Comparison of ENCODE assay signal across 8 cellular contexts in genomic region chr1:151612506-151613274, GRCh38. TPM values are rescaled to one million over a fixed set of nuclear protein-coding genes. Genes with fewer than 3 reads are reported as not detected.
A peak's percentile ranks its signal among the peaks of the same experiment; 100 is the strongest.
DNase-seq lines count a peak whose midpoint lies in the region; ATAC-seq and TF ChIP-seq lines count a peak whose summit lies in the region.

No MANE protein-coding gene starts in this region.

- ATAC-seq in WTC11 (peak; percentile 25), thoracic aorta (ENCODE audit: insufficient number of reproducible peaks, low FRiP score, low read depth) (no peak), GM21515 (IDR thresholded peaks at IDR 0.05; ENCODE audit: unreplicated experiment) (no peak)

- peak overlapping the region; percentile 93 for H3K4me3 Mint-ChIP-seq in WTC11
- peak overlapping the region; percentile 99 for H3K4me3 Mint-ChIP-seq in endothelial cell (ENCODE audit: unreplicated experiment)

- peak overlapping the region; percentile 83 for H3K27ac Mint-ChIP-seq in WTC11
- peak overlapping the region; percentile 88 for H3K27ac Mint-ChIP-seq in endothelial cell (ENCODE audit: unreplicated experiment)

- H3K27ac ChIP-seq in HUES48 (ENCODE audit: low read depth, low read length), result peak overlapping the region; percentile 89
- H3K27ac ChIP-seq in mucosa of rectum (ENCODE audit: low read depth in 2 of 2, low read length in 2 of 2), result peak overlapping the region; percentile 79 to 82
- H3K27ac ChIP-seq in thoracic aorta, result peak overlapping the region; percentile 87 to 94

- TF ChIP-seq CTCF in WTC11 (IDR thresholded peaks at IDR 0.05) (no peak), endothelial cell (IDR thresholded peaks at IDR 0.05; ENCODE audit: unreplicated experiment) (no peak), thoracic aorta (IDR thresholded peaks at IDR 0.05) (no peak)

- H3K4me1 ChIP-seq in HUES48 (ENCODE audit: control insufficient read depth, insufficient read depth, low read length) (peaks cover 15% of the 10 kb centered on the region; the same call in 1 of the 2 replicates), mucosa of rectum (ENCODE audit: control insufficient read depth in 2 of 2, insufficient read depth in 2 of 2, low read length in 2 of 2) (peaks cover 9 to 10% of the 10 kb centered on the region in 2 donors), thoracic aorta (ENCODE audit: control insufficient read depth in 1 of 2, low read depth in 2 of 2) (peaks cover 14 to 34% of the 10 kb centered on the region in 2 donors)

- no peaks in the 10 kb centered on the region for H3K9me3 ChIP-seq in HUES48 (ENCODE audit: control insufficient read depth, insufficient read depth, low read length)
- no peaks in the 10 kb centered on the region for H3K9me3 ChIP-seq in mucosa of rectum (ENCODE audit: control insufficient read depth in 2 of 2, low read length in 2 of 2)
- no peaks in the 10 kb centered on the region for H3K9me3 ChIP-seq in thoracic aorta

- H3K4me3 ChIP-seq in HUES48 (ENCODE audit: low read depth, low read length) (peak overlapping the region; percentile 76), mucosa of rectum (ENCODE audit: low read length in 2 of 2) (peak overlapping the region; percentile 78 to 79), thoracic aorta (peak overlapping the region; percentile 95)

- H3K4me1 Mint-ChIP-seq in WTC11, result peaks cover 22% of the 10 kb centered on the region
- peaks cover 19% of the 10 kb centered on the region for H3K4me1 Mint-ChIP-seq in endothelial cell (ENCODE audit: unreplicated experiment)

- 0 out of 2 replicates have a peak, but pooled peaks cover 2% of the 10 kb centered on the region for H3K36me3 Mint-ChIP-seq in WTC11
- peaks cover 16% of the 10 kb centered on the region for H3K36me3 Mint-ChIP-seq in endothelial cell (ENCODE audit: low read depth, unreplicated experiment)

- H3K27me3 ChIP-seq in HUES48 (ENCODE audit: control insufficient read depth, insufficient read depth, low read length), result no peaks in the 10 kb centered on the region
- H3K27me3 ChIP-seq in mucosa of rectum (ENCODE audit: control insufficient read depth in 2 of 2, insufficient read depth in 2 of 2, low read length in 2 of 2), result no peaks in the 10 kb centered on the region
- H3K27me3 ChIP-seq in thoracic aorta (replicated peaks; ENCODE audit: insufficient read depth), result no peaks in the 10 kb centered on the region

- H3K9ac ChIP-seq in HUES48 (ENCODE audit: low read depth, low read length) (peak overlapping the region; percentile 81), mucosa of rectum (ENCODE audit: low read depth in 1 of 2, low read length in 2 of 2) (peak overlapping the region; percentile 43 to 87)

- POLR2A ChIA-PET in WTC11 (lab: Charles Lee), result interaction anchor here (0.5 to 1.5 kb wide), 6 partner anchors 73 to 239 kb away, joined by 3 to 7 read pairs (median 4); partner anchors contain the start of genes C2CD4D and TUFT1

- H3K9me3 Mint-ChIP-seq in WTC11, result no peaks in the 10 kb centered on the region
- H3K9me3 Mint-ChIP-seq in endothelial cell (ENCODE audit: unreplicated experiment), result no peaks in the 10 kb centered on the region

- DNase-seq in activated naive CD4-positive, alpha-beta T cell treated with Interleukin-2 at 50 U/mL for 16 hours, result peak; percentile 21
- no peak for DNase-seq in activated naive CD4-positive, alpha-beta T cell treated with anti-CD3 and anti-CD28 coated beads, Interleukin-2, amount 50 U/mL, for 16 hours
- DNase-seq in WTC11 (ENCODE audit: low spot score) (peak; percentile 42), endothelial cell (ENCODE audit: low spot score) (peak; percentile 42), thoracic aorta (ENCODE audit: low spot score) (no peak)

- CTCF ChIA-PET in WTC11 (lab: Charles Lee), result interaction anchor here (0.5 to 1.5 kb wide), 5 partner anchors 19 to 209 kb away, joined by 3 to 21 read pairs (median 3); partner anchors contain the start of gene CELF3

- peaks cover under 1% of the 10 kb centered on the region; the same call in 1 of the 2 replicates for H3K27me3 Mint-ChIP-seq in WTC11 (ENCODE audit: low read depth)
- H3K27me3 Mint-ChIP-seq in endothelial cell (ENCODE audit: unreplicated experiment), result peaks cover 5% of the 10 kb centered on the region

- 0 out of 2 replicates have a peak, but pooled peaks cover 19% of the 10 kb centered on the region for H3K36me3 ChIP-seq in HUES48 (ENCODE audit: control insufficient read depth, insufficient read depth, low read length)
- H3K36me3 ChIP-seq in mucosa of rectum (ENCODE audit: control insufficient read depth in 2 of 2, insufficient read depth in 2 of 2, low read length in 2 of 2), result no peaks in the 10 kb centered on the region
- H3K36me3 ChIP-seq in thoracic aorta, result no peaks in the 10 kb centered on the region

TF ChIP-seq in WTC11, 78 proteins besides CTCF, POLR2A, EP300 and RAD21:
- TF ChIP-seq HMGA2 (CRISPR knock-in tag; IDR thresholded peaks at IDR 0.05), result no peak
- TF ChIP-seq KAT7 (CRISPR knock-in tag; IDR thresholded peaks at IDR 0.05; ENCODE audit: borderline replicate concordance), result peak; percentile 3; the same call in 1 of the 2 replicates

RNA-seq across cellular contexts. Expression of gene SNX27, which starts 0.8 kb away (rescaled TPM):
- total RNA-seq in WTC11 (2021), result 50.0 to 56.0 TPM (median 50.3 TPM) in 3 replicates
- 28.9 TPM for total RNA-seq in endothelial cell (ENCODE audit: unreplicated experiment)
- total RNA-seq in thoracic aorta, result 10 to 100 TPM; 25.6 to 46.7 TPM

Comparison
In these comparisons a context has a peak if more than half of its experiments do, and no peak if none do; other contexts are left out.
1. DNase-seq: peak in activated naive CD4-positive, alpha-beta T cell treated with Interleukin-2 at 50 U/mL for 16 hours (single experiment), WTC11 (single experiment) and endothelial cell (single experiment); none in activated naive CD4-positive, alpha-beta T cell treated with anti-CD3 and anti-CD28 coated beads, Interleukin-2, amount 50 U/mL, for 16 hours (single experiment) and thoracic aorta (single experiment).
2. Peak in every context shown above with its lines, with median percentiles within 50 percentile points of each other: H3K27ac ChIP-seq and H3K4me3 ChIP-seq.